Comparison of ENCODE assay signal across 22 cellular contexts in the genomic region with DNA sequence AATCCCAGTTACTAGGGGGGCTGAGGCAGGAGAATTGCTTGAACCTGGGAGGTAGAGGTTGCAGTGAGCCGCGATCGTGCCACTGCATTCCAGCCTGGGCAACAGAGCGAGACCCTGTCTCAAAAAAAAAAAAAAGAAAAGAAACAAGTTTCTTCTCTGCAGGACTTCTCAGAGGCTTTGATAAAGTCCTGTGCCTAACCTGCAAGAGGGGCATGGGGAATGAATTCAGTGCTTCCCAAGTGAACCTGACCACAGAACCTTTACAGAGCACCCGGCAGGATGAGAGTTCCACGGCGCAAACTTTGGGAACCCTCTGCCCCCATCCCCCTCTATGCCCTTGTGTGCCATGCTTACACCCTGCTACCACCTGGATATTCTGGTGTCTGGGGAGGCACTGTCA. TPM values are rescaled to one million over a fixed set of nuclear protein-coding genes. Genes with fewer than 3 reads are reported as not detected.
A peak's percentile ranks its signal among the peaks of the same experiment; 100 is the strongest.
DNase-seq lines count a peak whose midpoint lies in the region; ATAC-seq, FAIRE-seq and TF ChIP-seq lines count a peak whose summit lies in the region.
"Had no signal": no experiment of that assay in that cellular context is flagged by ENCODE, and none has a peak within 500 bp of the region (broad histone marks: within the 10 kb centered on the region; RNA-seq: fewer than 3 reads in every experiment).

No MANE protein-coding gene starts in this region.

- H3K27ac ChIP-seq in IMR-90 (ENCODE audit: insufficient read depth, low read length) = no peak overlapping the region
- no peak overlapping the region for H3K27ac ChIP-seq in K562 (ENCODE audit: extremely low read depth, low read depth, low read length)
- H3K27ac ChIP-seq in trophoblast cell (ENCODE audit: low read depth, low read length) = no peak overlapping the region
- H3K27ac ChIP-seq in WERI-Rb-1 = no peak overlapping the region
- H3K27ac ChIP-seq: C4-2B had no signal

- H3K56ac ChIP-seq in IMR-90 (ENCODE audit: extremely low read depth, insufficient read depth, low read length) = no peak overlapping the region

- no CpG with 5 or more reads among the region's 7 CpGs for WGBS in IMR-90 (ENCODE audit: extremely low coverage in 2 of 2, insufficient read length in 1 of 2), 2 experiments
- WGBS in K562 (ENCODE audit: insufficient coverage, low coverage, missing lambda C conversion rate) = 76% methylated on average over 6 of the region's 7 CpGs
- WGBS in trophoblast cell (ENCODE audit: extremely low coverage, insufficient coverage, insufficient read length) = no CpG with 5 or more reads among the region's 7 CpGs

- no peak overlapping the region for H2AK5ac ChIP-seq in IMR-90 (ENCODE audit: low read depth, low read length)
- H2AK5ac ChIP-seq in trophoblast cell (ENCODE audit: low read length) = no peak overlapping the region

- no peak overlapping the region for H3K4me3 ChIP-seq in IMR-90 (ENCODE audit: insufficient read depth, low read depth, low read length)
- H3K4me3 ChIP-seq in K562 = no peak overlapping the region
- H3K4me3 ChIP-seq in trophoblast cell (ENCODE audit: low read depth, low read length) = peak overlapping the region; percentile 46
- H3K4me3 ChIP-seq in WERI-Rb-1 (ENCODE audit: low read depth, low read length) = no peak overlapping the region
- H3K4me3 ChIP-seq: GM12878, GM23338 had no signal

- H4K8ac ChIP-seq in IMR-90 (ENCODE audit: low read depth in 2 of 2, low read length in 2 of 2) = no peak overlapping the region
- no peak overlapping the region for H4K8ac ChIP-seq in trophoblast cell (ENCODE audit: low read depth, low read length)

- H3K9me1 ChIP-seq in IMR-90 (ENCODE audit: insufficient read depth, low read length) (no peaks in the 10 kb centered on the region), K562 (ENCODE audit: control insufficient read depth, insufficient read depth, low read length) (peaks cover 4% of the 10 kb centered on the region)

- H3K27me3 Mint-ChIP-seq in CD14-positive monocyte (ENCODE audit: low read depth in 3 of 3) = no peaks in the 10 kb centered on the region
- H3K27me3 Mint-ChIP-seq: CD4-positive, alpha-beta T cell; CD8-positive, alpha-beta memory T cell had no signal

- H3K36me3 Mint-ChIP-seq in CD14-positive monocyte = peaks cover 3% of the 10 kb centered on the region in 2 donors
- H3K36me3 Mint-ChIP-seq: CD8-positive, alpha-beta memory T cell had no signal

- no peak overlapping the region for H2BK12ac ChIP-seq in trophoblast cell (ENCODE audit: low read length)

- no peak overlapping the region for H4K91ac ChIP-seq in IMR-90 (ENCODE audit: insufficient read depth, low read depth, low read length)
- no peak overlapping the region for H4K91ac ChIP-seq in trophoblast cell (ENCODE audit: low read depth, low read length)

- dilution Hi-C loops in IMR-90 (cut with HindIII; ENCODE audit: low sequenced_read_pairs, unreplicated experiment) = no loop called here

- H3K27ac Mint-ChIP-seq in CD14-positive monocyte = peak overlapping the region in 5 of 7 donors; percentile 97 to 98 (median 98)
- H3K27ac Mint-ChIP-seq: CD4-positive, alpha-beta T cell; HFFc6 had no signal

- no peak overlapping the region for H3K4me3 Mint-ChIP-seq in CD14-positive monocyte
- H3K4me3 Mint-ChIP-seq: CD4-positive, alpha-beta T cell; CD8-positive, alpha-beta memory T cell; GM23338; H9; HFFc6 had no signal

- H2BK5ac ChIP-seq in IMR-90 (ENCODE audit: low read depth, low read length, poor library complexity, severe bottlenecking) = no peak overlapping the region
- no peak overlapping the region for H2BK5ac ChIP-seq in trophoblast cell (ENCODE audit: low read depth, low read length, poor library complexity)

- H2AFZ ChIP-seq in IMR-90 (replicated peaks; ENCODE audit: low read length, poor library complexity) = peak overlapping the region; percentile 43
- H2AFZ ChIP-seq in K562 (ENCODE audit: low read depth, low read length) = no peak overlapping the region
- no peak overlapping the region for H2AFZ ChIP-seq in trophoblast cell (ENCODE audit: insufficient read depth, low read length, poor library complexity)
- H2AFZ ChIP-seq: GM23338 had no signal

- H3K4me1 ChIP-seq in IMR-90 (ENCODE audit: control insufficient read depth, insufficient read depth, low read length) (no peaks in the 10 kb centered on the region), K562 (replicated peaks in 1 of 2; ENCODE audit: control insufficient read depth in 2 of 2, insufficient read depth in 2 of 2, low read length in 2 of 2) (peaks cover 0 to 48% of the 10 kb centered on the region in 2 experiments; a peak in 2 of 5 replicates), trophoblast cell (ENCODE audit: control insufficient read depth in 1 of 2, insufficient read depth in 2 of 2, low read length in 2 of 2) (no peaks in the 10 kb centered on the region)

- H2BK15ac ChIP-seq in IMR-90 (ENCODE audit: low read depth, low read length) = no peak overlapping the region

- H4K5ac ChIP-seq in IMR-90 (ENCODE audit: low read depth, low read length) = no peak overlapping the region

- FAIRE-seq in K562 (lab: Jason Lieb, UNC) = no peak
- FAIRE-seq: D721Med, GM12878, GM18507 had no signal

- POLR2A ChIA-PET in IMR-90 (lab: Charles Lee; ENCODE audit: unreplicated experiment) = interaction anchor here (0.6 kb wide), 1 partner anchor 62 kb away, joined by 10 read pairs; no protein-coding TSS in a partner anchor
- POLR2A ChIA-PET in K562 (lab: Yijun Ruan, JAX) = interaction anchor here (1.2 to 1.4 kb wide), 3 partner anchors 10 to 63 kb away, joined by 3 to 7 read pairs (median 4); no protein-coding TSS in a partner anchor

- H3K4me2 ChIP-seq in IMR-90 (ENCODE audit: low read depth, low read length) (no peak overlapping the region), K562 (ENCODE audit: insufficient read depth, low read length) (no peak overlapping the region), trophoblast cell (ENCODE audit: low read length) (no peak overlapping the region)
- H3K4me2 ChIP-seq: GM23338 had no signal

- H3K14ac ChIP-seq in IMR-90 (replicated peaks; ENCODE audit: low read depth, low read length) = no peak overlapping the region
- no peak overlapping the region for H3K14ac ChIP-seq in trophoblast cell (ENCODE audit: low read length)

- no peak overlapping the region for H4K12ac ChIP-seq in trophoblast cell (ENCODE audit: low read depth, low read length)

- H3K27me3 ChIP-seq in IMR-90 (ENCODE audit: control insufficient read depth, insufficient read depth, low read length) (peaks cover 2% of the 10 kb centered on the region; the same call in 1 of the 2 replicates), K562 (ENCODE audit: control insufficient read depth in 2 of 2, insufficient read depth in 2 of 2, low read length in 2 of 2) (peaks cover 0 to 8% of the 10 kb centered on the region in 2 experiments; a peak in 2 of 5 replicates), trophoblast cell (ENCODE audit: insufficient read depth, low read length) (no peaks in the 10 kb centered on the region), WERI-Rb-1 (ENCODE audit: insufficient read depth, low read depth, severe bottlenecking) (no peaks in the 10 kb centered on the region)

- TF ChIP-seq RAD21 in IMR-90 (IDR thresholded peaks at IDR 0.05; ENCODE audit: low read length) (no peak), K562 (CRISPR knock-in tag; conservative IDR thresholded peaks at IDR 0.05 in 1 of 2, IDR thresholded peaks at IDR 0.05 in 1 of 2) (no peak)

- BruUV-seq in IMR-90 (replicated peaks; lab: Mats Ljungman, UMichigan) = no TSS peak
- BruUV-seq in K562 (replicated peaks; lab: Mats Ljungman, UMichigan) = no TSS peak

- TF ChIP-seq POLR2A in IMR-90 (IDR thresholded peaks at IDR 0.05; ENCODE audit: low read depth, low read length) = no peak
- no peak for TF ChIP-seq POLR2A in K562 (conservative IDR thresholded peaks at IDR 0.05)

- no peak for ATAC-seq in IMR-90 (ENCODE audit: low read depth)
- ATAC-seq in K562 = no peak
- no peak for ATAC-seq in HG03469 (IDR thresholded peaks at IDR 0.05; ENCODE audit: unreplicated experiment)
- ATAC-seq: GM12878, GM23338, HCT116 had no signal

- in situ Hi-C loops in IMR-90 (cut with MboI; ENCODE audit: low sequenced_read_pairs) (no loop called here), K562 (cut with MboI) (no loop called here)

- H3K9ac ChIP-seq in IMR-90 (ENCODE audit: low read depth, low read length) (no peak overlapping the region), K562 (ENCODE audit: insufficient read depth in 1 of 2, low read depth in 2 of 2, low read length in 2 of 2) (peak overlapping the region in 1 of 2 experiments; percentile 68; a peak in 2 of 4 replicates), trophoblast cell (ENCODE audit: low read length) (no peak overlapping the region)

- H2BK120ac ChIP-seq in IMR-90 (ENCODE audit: low read depth, low read length) (no peak overlapping the region), trophoblast cell (ENCODE audit: insufficient read depth, low read length, poor library complexity) (no peak overlapping the region)

- H3K23ac ChIP-seq in IMR-90 (ENCODE audit: low read depth, low read length) = no peak overlapping the region
- no peak overlapping the region for H3K23ac ChIP-seq in trophoblast cell (ENCODE audit: low read length)

- no peak for TF ChIP-seq EP300 in K562 (IDR thresholded peaks at IDR 0.05; ENCODE audit: low read length)

- TF ChIP-seq CTCF in CD14-positive monocyte (IDR thresholded peaks at IDR 0.05) (no peak), IMR-90 (conservative IDR thresholded peaks at IDR 0.05; ENCODE audit: low read depth, low read length) (no peak), K562 (IDR thresholded peaks at IDR 0.05 in 2 of 3, conservative IDR thresholded peaks at IDR 0.05 in 1 of 3; ENCODE audit: insufficient read depth in 2 of 3, low read depth in 1 of 3, low read length in 3 of 3) (no peak), WERI-Rb-1 (IDR thresholded peaks at IDR 0.05; ENCODE audit: low read depth, low read length) (no peak)

- CTCF ChIA-PET in IMR-90 (lab: Yijun Ruan, JAX) = interaction anchor here (0.7 to 1.8 kb wide), 2 partner anchors 9 to 87 kb away, joined by 9 to 12 read pairs; no protein-coding TSS in a partner anchor
- CTCF ChIA-PET in K562 (lab: Yijun Ruan, JAX; ENCODE audit: low intra/inter-chr PET ratio) = no interaction called here

- H3K9me3 Mint-ChIP-seq in CD14-positive monocyte = peaks cover 0 to 4% (median 0%) of the 10 kb centered on the region in 7 donors
- H3K9me3 Mint-ChIP-seq: CD4-positive, alpha-beta T cell; CD8-positive, alpha-beta memory T cell; GM23338; H9; HFFc6 had no signal

- H3K79me1 ChIP-seq in IMR-90 (ENCODE audit: low read depth in 1 of 2, low read length in 2 of 2) = no peaks in the 10 kb centered on the region
- H3K79me1 ChIP-seq in trophoblast cell (ENCODE audit: low read length) = no peaks in the 10 kb centered on the region

- no peaks in the 10 kb centered on the region for H3K79me2 ChIP-seq in K562 (ENCODE audit: control insufficient read depth, insufficient read depth, low read length)
- H3K79me2 ChIP-seq in trophoblast cell (ENCODE audit: control insufficient read depth, insufficient read depth, low read length, poor library complexity) = no peaks in the 10 kb centered on the region

- H3K36me3 ChIP-seq in IMR-90 (ENCODE audit: control insufficient read depth, insufficient read depth, low read length) = no peaks in the 10 kb centered on the region
- H3K36me3 ChIP-seq in K562 (ENCODE audit: control insufficient read depth, insufficient read depth, low read length) = no peaks in the 10 kb centered on the region
- peaks cover 33 to 41% of the 10 kb centered on the region in 2 experiments for H3K36me3 ChIP-seq in trophoblast cell (ENCODE audit: control insufficient read depth in 1 of 2, insufficient read depth in 2 of 2, low read length in 2 of 2)
- H3K36me3 ChIP-seq in WERI-Rb-1 = no peaks in the 10 kb centered on the region

- H2AK9ac ChIP-seq in IMR-90 (replicated peaks; ENCODE audit: low read depth, low read length, poor library complexity) = no peak overlapping the region

- intact Hi-C loops in CD14-positive monocyte (cut with micrococcal nuclease) (no loop called here), IMR-90 (cut with micrococcal nuclease) (no loop called here), K562 (cut with micrococcal nuclease) (no loop called here)

- no peak overlapping the region for H2BK20ac ChIP-seq in IMR-90 (ENCODE audit: low read depth, low read length)

- H4K20me1 ChIP-seq in IMR-90 (ENCODE audit: insufficient read depth, low read length) (no peaks in the 10 kb centered on the region), K562 (replicated peaks; ENCODE audit: control insufficient read depth, insufficient read depth, low read length) (peaks cover 3% of the 10 kb centered on the region; the same call in 1 of the 2 replicates)

- no peak overlapping the region for H3K18ac ChIP-seq in IMR-90 (ENCODE audit: low read depth, low read length)
- H3K18ac ChIP-seq in trophoblast cell (ENCODE audit: low read length) = no peak overlapping the region

- H3K9me3 ChIP-seq in IMR-90 (ENCODE audit: control insufficient read depth, insufficient read depth, low read length) (no peaks in the 10 kb centered on the region), K562 (replicated peaks; ENCODE audit: control insufficient read depth, insufficient read depth, low read depth, low read length) (no peaks in the 10 kb centered on the region), trophoblast cell (ENCODE audit: insufficient read depth, low read depth, low read length) (peaks cover 4% of the 10 kb centered on the region), WERI-Rb-1 (ENCODE audit: severe bottlenecking) (peaks cover 5% of the 10 kb centered on the region)

- no peak overlapping the region for H3K4ac ChIP-seq in IMR-90 (ENCODE audit: low read depth, low read length)
- H3K4ac ChIP-seq in trophoblast cell (ENCODE audit: low read depth, low read length) = no peak overlapping the region

- peaks cover 31% of the 10 kb centered on the region for H3K4me1 Mint-ChIP-seq in CD14-positive monocyte

- DNase-seq in CD14-positive monocyte (ENCODE audit: low spot score) (no peak), IMR-90 (no peak), K562 (ENCODE audit: extremely low read depth in 1 of 4, low spot score in 3 of 4) (no peak), trophoblast cell (no peak), WERI-Rb-1 (no peak), amniotic stem cell (lab: John Stamatoyannopoulos, UW) (no peak), SHP77 treated with DMSO at 0.1 percent for 48 hours (lab: John Stamatoyannopoulos, UW) (no peak)
- DNase-seq: CD4-positive, alpha-beta T cell; CD8-positive, alpha-beta memory T cell; DMS 273 treated with DMSO at 0.1 percent for 48 hours; DMS79; EL; GDM1; H9; HFFc6 had no signal

RNA-seq across cellular contexts. Expression of a gene that starts 17.9 kb away (rescaled TPM):
- polyA plus RNA-seq in CD14-positive monocyte (under 1 TPM in 1 of 2 donors, not detected in 1; 0.82 TPM), IMR-90 (2012; rRNA removed) (0.27 and 0.39 TPM in 2 replicates), K562 (2011; rRNA removed) (0.95 and 1.3 TPM in 2 replicates), K562 (2014; fragmentation: Illumina TruSeq; extraction: Trizol) (0.58 and 0.86 TPM in 2 replicates), K562 (2014; fragmentation: Nextera tagmentation; extraction: Ambion mirVana) (not detected), K562 (2014; rRNA removed) (0.93 and 1.2 TPM in 2 replicates)
- total RNA-seq in IMR-90 (2012; rRNA removed) (under 0.01 TPM in 1 of 2 replicates, not detected in the other), K562 (2014; rRNA removed) (0.05 and 0.82 TPM in 2 replicates), K562 (2014; rRNA removed; fragmentation: Illumina TruSeq; extraction: Trizol) (not detected in 2 replicates), K562 (2015; rRNA removed; fragmentation: Illumina TruSeq; extraction: Trizol) (0.25 and 0.26 TPM in 2 replicates), K562 (2021) (0.89 and 2.8 TPM in 2 replicates)
- polyA plus RNA-seq in IMR-90 (2012; cell fraction: cytosol; rRNA removed) = 0.04 and 0.36 TPM in 2 replicates
- 0.63 and 1.5 TPM in 2 replicates for polyA plus RNA-seq in IMR-90 (2012; cell fraction: nucleus; rRNA removed; ENCODE audit: low replicate concordance)
- 0.84 and 1.1 TPM in 2 replicates for total RNA-seq in K562 (2011; cell fraction: chromatin; rRNA removed; ENCODE audit: low replicate concordance)
- 1.7 and 2.4 TPM in 2 replicates for total RNA-seq in K562 (2011; cell fraction: nucleolus; rRNA removed)
- total RNA-seq in K562 (2011; cell fraction: nucleoplasm; rRNA removed) = 1.4 and 1.9 TPM in 2 replicates
- polyA plus RNA-seq in K562 (2011; cell fraction: cytosol; rRNA removed) = 1.1 and 2.0 TPM in 2 replicates
- polyA plus RNA-seq in K562 (2011; cell fraction: nucleus; rRNA removed) = 2.3 and 2.6 TPM in 2 replicates
- polyA plus RNA-seq in K562 (2012) = 1.9 and 4.1 TPM in 2 replicates
- polyA minus RNA-seq in K562 (2011; rRNA and poly(A)+ RNA removed) = 0.24 and 0.32 TPM in 2 replicates
- 3.4 and 4.2 TPM in 2 replicates for polyA minus RNA-seq in K562 (2011; cell fraction: cytosol; rRNA and poly(A)+ RNA removed)
- polyA minus RNA-seq in K562 (2011; cell fraction: nucleus; rRNA and poly(A)+ RNA removed) = 0.89 and 1.2 TPM in 2 replicates
- polyA plus RNA-seq in trophoblast cell (2013) = 81.0 and 90.8 TPM in 2 replicates

RNA-seq across cellular contexts. Expression of a gene that starts 25.8 kb away (rescaled TPM):
- polyA plus RNA-seq in CD14-positive monocyte (100 to 1,000 TPM in 1 of 2 donors, 10 to 100 TPM in 1; 84.3 to 108 TPM), IMR-90 (2012; rRNA removed) (19.9 and 28.7 TPM in 2 replicates), K562 (2011; rRNA removed) (17.4 and 31.4 TPM in 2 replicates), K562 (2014; fragmentation: Illumina TruSeq; extraction: Trizol) (6.1 and 15.8 TPM in 2 replicates), K562 (2014; fragmentation: Nextera tagmentation; extraction: Ambion mirVana) (1 to 10 TPM in 1 of 2 experiments, under 1 TPM in 1; 0.45 to 2.1 TPM), K562 (2014; rRNA removed) (36.4 and 40.3 TPM in 2 replicates)
- total RNA-seq in IMR-90 (2012; rRNA removed) (18.9 and 21.9 TPM in 2 replicates), K562 (2014; rRNA removed) (51.6 and 58.5 TPM in 2 replicates), K562 (2014; rRNA removed; fragmentation: Illumina TruSeq; extraction: Trizol) (2.2 and 4.2 TPM in 2 replicates), K562 (2015; rRNA removed; fragmentation: Illumina TruSeq; extraction: Trizol) (23.2 and 23.4 TPM in 2 replicates), K562 (2021) (41.6 and 46.7 TPM in 2 replicates)
- 34.6 and 48.4 TPM in 2 replicates for polyA plus RNA-seq in IMR-90 (2012; cell fraction: cytosol; rRNA removed)
- polyA plus RNA-seq in IMR-90 (2012; cell fraction: nucleus; rRNA removed; ENCODE audit: low replicate concordance) = 51.9 and 143 TPM in 2 replicates
- 12.6 and 46.2 TPM in 2 replicates for total RNA-seq in K562 (2011; cell fraction: chromatin; rRNA removed; ENCODE audit: low replicate concordance)
- total RNA-seq in K562 (2011; cell fraction: nucleolus; rRNA removed) = 46.2 and 53.6 TPM in 2 replicates
- total RNA-seq in K562 (2011; cell fraction: nucleoplasm; rRNA removed) = 21.6 and 27.1 TPM in 2 replicates
- polyA plus RNA-seq in K562 (2011; cell fraction: cytosol; rRNA removed) = 40.3 and 101 TPM in 2 replicates
- 71.0 and 91.6 TPM in 2 replicates for polyA plus RNA-seq in K562 (2011; cell fraction: nucleus; rRNA removed)
- polyA plus RNA-seq in K562 (2012) = 29.9 and 60.2 TPM in 2 replicates
- polyA minus RNA-seq in K562 (2011; rRNA and poly(A)+ RNA removed) = 7.4 and 9.8 TPM in 2 replicates
- 23.4 and 30.8 TPM in 2 replicates for polyA minus RNA-seq in K562 (2011; cell fraction: cytosol; rRNA and poly(A)+ RNA removed)
- polyA minus RNA-seq in K562 (2011; cell fraction: nucleus; rRNA and poly(A)+ RNA removed) = 18.3 and 25.1 TPM in 2 replicates
- polyA plus RNA-seq in trophoblast cell (2013) = 14.2 TPM in 2 replicates

RNA-seq across cellular contexts. Expression of a gene that starts 45.4 kb away (rescaled TPM):
- polyA plus RNA-seq in CD14-positive monocyte (1 to 10 TPM; 6.3 to 7.8 TPM), IMR-90 (2012; rRNA removed) (16.9 and 17.3 TPM in 2 replicates), K562 (2011; rRNA removed) (38.6 and 38.7 TPM in 2 replicates), K562 (2014; fragmentation: Illumina TruSeq; extraction: Trizol) (36.5 and 38.1 TPM in 2 replicates), K562 (2014; fragmentation: Nextera tagmentation; extraction: Ambion mirVana) (10 to 100 TPM; 13.7 to 18.8 TPM), K562 (2014; rRNA removed) (24.2 and 25.4 TPM in 2 replicates)
- total RNA-seq in IMR-90 (2012; rRNA removed) (15.4 and 15.8 TPM in 2 replicates), K562 (2014; rRNA removed) (12.8 and 16.0 TPM in 2 replicates), K562 (2014; rRNA removed; fragmentation: Illumina TruSeq; extraction: Trizol) (24.8 and 27.6 TPM in 2 replicates), K562 (2015; rRNA removed; fragmentation: Illumina TruSeq; extraction: Trizol) (25.8 and 27.7 TPM in 2 replicates), K562 (2021) (22.2 and 26.7 TPM in 2 replicates)
- 14.3 and 21.3 TPM in 2 replicates for polyA plus RNA-seq in IMR-90 (2012; cell fraction: cytosol; rRNA removed)
- 35.1 and 41.8 TPM in 2 replicates for polyA plus RNA-seq in IMR-90 (2012; cell fraction: nucleus; rRNA removed; ENCODE audit: low replicate concordance)
- 112 and 148 TPM in 2 replicates for total RNA-seq in K562 (2011; cell fraction: chromatin; rRNA removed; ENCODE audit: low replicate concordance)
- total RNA-seq in K562 (2011; cell fraction: nucleolus; rRNA removed) = 60.9 and 67.9 TPM in 2 replicates
- 116 and 161 TPM in 2 replicates for total RNA-seq in K562 (2011; cell fraction: nucleoplasm; rRNA removed)
- 17.7 and 26.9 TPM in 2 replicates for polyA plus RNA-seq in K562 (2011; cell fraction: cytosol; rRNA removed)
- polyA plus RNA-seq in K562 (2011; cell fraction: nucleus; rRNA removed) = 31.3 and 35.3 TPM in 2 replicates
- polyA plus RNA-seq in K562 (2012) = 20.2 and 24.9 TPM in 2 replicates
- 25.3 and 43.9 TPM in 2 replicates for polyA minus RNA-seq in K562 (2011; rRNA and poly(A)+ RNA removed)
- polyA minus RNA-seq in K562 (2011; cell fraction: cytosol; rRNA and poly(A)+ RNA removed) = 6.6 and 14.4 TPM in 2 replicates
- 17.8 and 34.1 TPM in 2 replicates for polyA minus RNA-seq in K562 (2011; cell fraction: nucleus; rRNA and poly(A)+ RNA removed)
- polyA plus RNA-seq in trophoblast cell (2013) = 20.5 and 22.3 TPM in 2 replicates
